In the genomic region with DNA sequence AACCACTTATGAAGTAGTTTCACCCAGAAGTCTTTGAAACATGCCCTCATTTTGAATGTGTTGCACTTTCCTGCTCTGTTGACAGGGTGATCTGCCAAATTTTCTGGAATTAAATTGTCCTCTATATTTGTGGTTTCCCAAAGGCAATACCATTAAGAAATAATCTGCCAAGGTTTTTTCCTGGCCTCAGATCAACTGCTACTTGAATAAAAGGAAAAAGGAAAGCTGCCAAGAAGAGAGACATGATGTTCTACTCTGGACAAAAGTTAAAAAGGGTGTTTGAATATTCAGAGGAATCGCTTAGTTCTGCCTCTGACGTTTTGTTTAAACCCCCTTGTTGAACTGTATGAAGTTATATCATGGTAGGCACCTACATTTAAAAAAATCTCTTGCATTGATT, we compare ENCODE assay signal across 13 cellular contexts. TPM values are rescaled to one million over a fixed set of nuclear protein-coding genes. Genes with fewer than 3 reads are reported as not detected.
DNase-seq lines count a peak whose midpoint lies in the region; ATAC-seq and TF ChIP-seq lines count a peak whose summit lies in the region.
"Had no signal": no experiment of that assay in that cellular context is flagged by ENCODE, and none has a peak within 500 bp of the region (broad histone marks: within the 10 kb centered on the region; RNA-seq: fewer than 3 reads in every experiment).

No MANE protein-coding gene starts in this region.

- H3K27me3 Mint-ChIP-seq in activated T-cell treated with anti-CD3 and anti-CD28 coated beads, Interleukin-2, amount 50 U/mL, for 72 hours (ENCODE audit: low read depth) = no peaks in the 10 kb centered on the region
- H3K27me3 Mint-ChIP-seq in activated CD8-positive, alpha-beta T cell treated with anti-CD3 and anti-CD28 coated beads, Interleukin-2, amount 10 ng/mL, durations not matched to agents 7 days and 5 days (ENCODE audit: low read depth) = no peaks in the 10 kb centered on the region

- POLR2A ChIA-PET in activated CD8-positive, alpha-beta T cell treated with anti-CD3 and anti-CD28 coated beads, Interleukin-2, amount 10 ng/mL, durations not matched to agents 7 days and 5 days (lab: Charles Lee) = interaction anchor here (1.0 kb wide), 1 partner anchor 9 kb away, joined by 3 read pairs; no protein-coding TSS in a partner anchor

- no peak for ATAC-seq in activated T-cell treated with anti-CD3 and anti-CD28 coated beads, Interleukin-2, amount 50 U/mL, for 72 hours (replicated peaks in 1 of 2)
- no peak for ATAC-seq in activated CD8-positive, alpha-beta T cell treated with anti-CD3 and anti-CD28 coated beads, Interleukin-2, amount 10 ng/mL, durations not matched to agents 7 days and 5 days
- ATAC-seq in gastroesophageal sphincter (no peak), GM18502 (IDR thresholded peaks at IDR 0.05; ENCODE audit: poor library complexity, unreplicated experiment) (no peak)
- ATAC-seq: left lung, Panc1 had no signal

- H3K4me1 ChIP-seq in gastroesophageal sphincter = peaks cover 0 to 15% (median 4%) of the 10 kb centered on the region in 3 donors

- H3K36me3 ChIP-seq in gastroesophageal sphincter = no peaks in the 10 kb centered on the region

- WGBS in gastroesophageal sphincter (ENCODE audit: low coverage in 1 of 2), 2 donors = 7 to 32% methylated on average over 2 of the region's 2 CpGs

- no peaks in the 10 kb centered on the region for H3K9me3 ChIP-seq in gastroesophageal sphincter
- H3K9me3 ChIP-seq: left lung had no signal

- DNase-seq in activated T-cell treated with anti-CD3 and anti-CD28 coated beads, Interleukin-2, amount 50 U/mL, for 72 hours = no peak
- DNase-seq in activated T-cell treated with anti-CD3 and anti-CD28 coated beads for 4 hours (no peak), superior temporal gyrus (ENCODE audit: extremely low spot score) (peak; percentile 67), T1000 (lab: John Stamatoyannopoulos, UW) (no peak), NCI-H128 (lab: John Stamatoyannopoulos, UW; ENCODE audit: unreplicated experiment) (no peak)
- no peak for DNase-seq in activated CD8-positive, alpha-beta T cell treated with anti-CD3 and anti-CD28 coated beads, Interleukin-2, amount 10 ng/mL, durations not matched to agents 7 days and 5 days
- DNase-seq: DMS153, left lung had no signal

- CTCF ChIA-PET in activated CD8-positive, alpha-beta T cell treated with anti-CD3 and anti-CD28 coated beads, Interleukin-2, amount 10 ng/mL, durations not matched to agents 7 days and 5 days (lab: Charles Lee) = interaction anchor here (1.0 to 1.1 kb wide), 2 partner anchors 190 to 342 kb away, joined by 3 read pairs; no protein-coding TSS in a partner anchor

- H3K9me3 Mint-ChIP-seq in activated T-cell treated with anti-CD3 and anti-CD28 coated beads, Interleukin-2, amount 50 U/mL, for 72 hours = peaks cover 0 to 1% of the 10 kb centered on the region in 2 donors
- no peaks in the 10 kb centered on the region for H3K9me3 Mint-ChIP-seq in activated CD8-positive, alpha-beta T cell treated with anti-CD3 and anti-CD28 coated beads, Interleukin-2, amount 10 ng/mL, durations not matched to agents 7 days and 5 days (ENCODE audit: insufficient read depth)

- H3K4me1 Mint-ChIP-seq in activated T-cell treated with anti-CD3 and anti-CD28 coated beads, Interleukin-2, amount 50 U/mL, for 72 hours (ENCODE audit: low read depth) = peaks cover 74% of the 10 kb centered on the region
- peaks cover 54% of the 10 kb centered on the region for H3K4me1 Mint-ChIP-seq in activated CD8-positive, alpha-beta T cell treated with anti-CD3 and anti-CD28 coated beads, Interleukin-2, amount 10 ng/mL, durations not matched to agents 7 days and 5 days (ENCODE audit: low read depth)

- peaks cover 15 to 28% of the 10 kb centered on the region in 2 donors for H3K36me3 Mint-ChIP-seq in activated T-cell treated with anti-CD3 and anti-CD28 coated beads, Interleukin-2, amount 50 U/mL, for 72 hours (ENCODE audit: insufficient read depth in 2 of 2)
- peaks cover 90% of the 10 kb centered on the region for H3K36me3 Mint-ChIP-seq in activated CD8-positive, alpha-beta T cell treated with anti-CD3 and anti-CD28 coated beads, Interleukin-2, amount 10 ng/mL, durations not matched to agents 7 days and 5 days (ENCODE audit: low read depth)

- no peak overlapping the region for H3K4me3 ChIP-seq in gastroesophageal sphincter
- H3K4me3 ChIP-seq: left lung had no signal

- H3K27ac ChIP-seq in gastroesophageal sphincter = peak overlapping the region in 3 of 4 donors; percentile 12 to 53 (median 37)
- H3K27ac ChIP-seq: HL-60, left lung had no signal

- no peak for TF ChIP-seq CTCF in gastroesophageal sphincter (IDR thresholded peaks at IDR 0.05)

- H3K27me3 ChIP-seq in gastroesophageal sphincter = no peaks in the 10 kb centered on the region
- H3K27me3 ChIP-seq: left lung had no signal

- H3K27ac Mint-ChIP-seq in activated T-cell treated with anti-CD3 and anti-CD28 coated beads, Interleukin-2, amount 50 U/mL, for 72 hours = peak overlapping the region; percentile 87
- peak overlapping the region; percentile 31 for H3K27ac Mint-ChIP-seq in activated CD8-positive, alpha-beta T cell treated with anti-CD3 and anti-CD28 coated beads, Interleukin-2, amount 10 ng/mL, durations not matched to agents 7 days and 5 days

- TF ChIP-seq POLR2A in gastroesophageal sphincter (IDR thresholded peaks at IDR 0.05) = no peak

- no peak for TF ChIP-seq EP300 in gastroesophageal sphincter (IDR thresholded peaks at IDR 0.05)

- H3K4me3 Mint-ChIP-seq in activated T-cell treated with anti-CD3 and anti-CD28 coated beads, Interleukin-2, amount 50 U/mL, for 72 hours = no peak overlapping the region
- H3K4me3 Mint-ChIP-seq in activated CD8-positive, alpha-beta T cell treated with anti-CD3 and anti-CD28 coated beads, Interleukin-2, amount 10 ng/mL, durations not matched to agents 7 days and 5 days = no peak overlapping the region

RNA-seq across cellular contexts. Expression of a gene that starts 37.4 kb away (rescaled TPM):
- total RNA-seq in activated T-cell treated with anti-CD3 and anti-CD28 coated beads, Interleukin-2, amount 50 U/mL, for 72 hours = not detected
- 1 to 10 TPM in 1 of 2 experiments, under 1 TPM in 1; 0.97 to 1.7 TPM for total RNA-seq in activated CD8-positive, alpha-beta T cell treated with anti-CD3 and anti-CD28 coated beads, Interleukin-2, amount 10 ng/mL, durations not matched to agents 7 days and 5 days
- total RNA-seq in gastroesophageal sphincter = under 1 TPM in 1 of 4 donors, not detected in 3; 0.54 TPM
- total RNA-seq: ureter had no signal
